Comparison of ENCODE assay signal across 8 cellular contexts in the genomic region with DNA sequence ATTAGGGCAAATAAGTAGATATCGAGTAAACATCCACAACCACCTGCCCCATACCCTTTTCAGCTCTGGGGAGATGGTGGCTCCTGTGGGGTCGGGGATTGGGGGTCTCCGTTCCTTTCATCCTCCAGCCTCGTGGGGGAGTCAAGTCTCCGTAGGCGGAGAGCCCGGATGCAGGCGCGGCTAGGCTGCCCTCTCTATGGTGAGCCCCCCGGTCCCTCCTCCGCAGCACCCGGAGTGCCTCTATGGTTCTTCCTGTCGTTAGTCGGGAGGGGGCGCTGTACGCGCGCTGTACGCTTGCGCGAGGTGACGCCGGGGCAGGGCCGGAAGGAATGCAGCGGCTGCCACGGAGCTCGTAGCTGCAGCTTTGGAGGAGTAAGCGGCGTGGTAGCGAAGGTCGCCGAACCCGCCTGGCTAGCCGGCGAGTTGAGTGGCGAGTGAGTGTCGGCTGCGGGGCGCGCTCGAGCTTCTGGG. TPM values are rescaled to one million over a fixed set of nuclear protein-coding genes. Genes with fewer than 3 reads are reported as not detected.
DNase-seq lines count a peak whose midpoint lies in the region; ATAC-seq, FAIRE-seq and TF ChIP-seq lines count a peak whose summit lies in the region.

No MANE protein-coding gene starts in this region.

- peak; percentile 91 for DNase-seq in GM13977 (ENCODE audit: low spot score)
- peak; percentile 70 for DNase-seq in NCI-H1417 treated with DMSO at 0.1 percent for 48 hours (lab: John Stamatoyannopoulos, UW)
- peak; percentile 88 for DNase-seq in right atrium auricular region (ENCODE audit: low spot score)
- peak; percentile 91 to 94 for DNase-seq in psoas muscle
- DNase-seq in urothelium cell line (ENCODE audit: low spot score), result peak; percentile 97

- H3K27ac ChIP-seq in angular gyrus (ENCODE audit: low read depth, low read length) (peak overlapping the region; percentile 70), right atrium auricular region (peak overlapping the region; percentile 94 to 97), psoas muscle (peak overlapping the region; percentile 78)

- H3K36me3 ChIP-seq in right atrium auricular region (peaks cover 19% of the 10 kb centered on the region), psoas muscle (ENCODE audit: insufficient read depth in 1 of 2, low read depth in 1 of 2) (peaks cover 3 to 28% of the 10 kb centered on the region in 2 donors)

- TF ChIP-seq CTCF in GM13977 (IDR thresholded peaks at IDR 0.05; ENCODE audit: extremely low read depth, insufficient read depth, missing control alignments) (peak; percentile 91), right atrium auricular region (IDR thresholded peaks at IDR 0.05) (peak; percentile 84 to 87), psoas muscle (IDR thresholded peaks at IDR 0.05) (peak; percentile 69)

- H3K9me3 Mint-ChIP-seq in T-helper 1 cell treated with Interleukin-12 subunit alpha and Interleukin-12 subunit beta and Interleukin-4 antibody, amounts not matched to agents 30 μg/mL and 1 μg/mL, for 36 hours, result no peaks in the 10 kb centered on the region

- H3K27me3 ChIP-seq in right atrium auricular region (no peaks in the 10 kb centered on the region), psoas muscle (ENCODE audit: insufficient read depth in 3 of 3, low read length in 2 of 3) (no peaks in the 10 kb centered on the region)

- in situ Hi-C loops in GM13977 (cut with MboI; ENCODE audit: low pct_unique_long_range_greater_than_20kb, low sequenced_read_pairs, unreplicated experiment), result loop anchor here (10.0 kb wide), 1 partner anchor 111 kb away; no protein-coding TSS in a partner anchor

- WGBS in psoas muscle, 3 donors, result 4% methylated on average over 33 to 41 of the region's 41 CpGs

- peaks cover 7% of the 10 kb centered on the region for H3K4me1 Mint-ChIP-seq in T-helper 1 cell treated with Interleukin-12 subunit alpha and Interleukin-12 subunit beta and Interleukin-4 antibody, amounts not matched to agents 30 μg/mL and 1 μg/mL, for 36 hours (ENCODE audit: low read depth)

- H3K4me3 Mint-ChIP-seq in T-helper 1 cell treated with Interleukin-12 subunit alpha and Interleukin-12 subunit beta and Interleukin-4 antibody, amounts not matched to agents 30 μg/mL and 1 μg/mL, for 36 hours, result peak overlapping the region; percentile 95

- intact Hi-C loops in psoas muscle (cut with DNase I), result loop anchor here (5.0 to 10.0 kb wide), 3 partner anchors 114 to 221 kb away; partner anchors contain the start of gene WIPI2 (in 1 of the 2)

- H3K36me3 Mint-ChIP-seq in T-helper 1 cell treated with Interleukin-12 subunit alpha and Interleukin-12 subunit beta and Interleukin-4 antibody, amounts not matched to agents 30 μg/mL and 1 μg/mL, for 36 hours (ENCODE audit: low read depth), result peaks cover 20% of the 10 kb centered on the region

- H3K4me3 ChIP-seq in right atrium auricular region (peak overlapping the region; percentile 79 to 90), psoas muscle (peak overlapping the region; percentile 88)

- no peaks in the 10 kb centered on the region for H3K9me3 ChIP-seq in right atrium auricular region
- H3K9me3 ChIP-seq in psoas muscle, result no peaks in the 10 kb centered on the region

- H3K27ac Mint-ChIP-seq in T-helper 1 cell treated with Interleukin-12 subunit alpha and Interleukin-12 subunit beta and Interleukin-4 antibody, amounts not matched to agents 30 μg/mL and 1 μg/mL, for 36 hours, result peak overlapping the region; percentile 94

- peak; percentile 95 for ATAC-seq in HG02840 (IDR thresholded peaks at IDR 0.05; ENCODE audit: low FRiP score, unreplicated experiment)
- ATAC-seq in psoas muscle, result peak; percentile 96 to 99 (median 98)

- peak; percentile 96 for FAIRE-seq in urothelium cell line (lab: Jason Lieb, UNC)

- H3K27me3 Mint-ChIP-seq in T-helper 1 cell treated with Interleukin-12 subunit alpha and Interleukin-12 subunit beta and Interleukin-4 antibody, amounts not matched to agents 30 μg/mL and 1 μg/mL, for 36 hours (ENCODE audit: low read depth), result no peaks in the 10 kb centered on the region

- peaks cover 0 to 9% of the 10 kb centered on the region in 2 donors for H3K4me1 ChIP-seq in right atrium auricular region
- peaks cover 4% of the 10 kb centered on the region for H3K4me1 ChIP-seq in psoas muscle

RNA-seq across cellular contexts. Expression of gene MMD2, which starts 14.8 kb away (rescaled TPM):
- under 1 TPM in 1 of 2 donors, not detected in 1; 0.19 TPM for total RNA-seq in right atrium auricular region
- total RNA-seq in psoas muscle, result not detected
- under 1 TPM in 1 of 3 donors, not detected in 2; 0.01 TPM for polyA plus RNA-seq in psoas muscle

Comparison
In these comparisons a context has a peak if more than half of its experiments do, and no peak if none do; other contexts are left out.
1. Peak in every context shown above with its lines: DNase-seq, ATAC-seq, H3K4me3 ChIP-seq and H3K27ac ChIP-seq.